Comparison of ENCODE assay signal across 12 cellular contexts in genomic region chr1:60132985-60133673, GRCh38. TPM values are rescaled to one million over a fixed set of nuclear protein-coding genes. Genes with fewer than 3 reads are reported as not detected.
DNase-seq lines count a peak whose midpoint lies in the region; ATAC-seq and TF ChIP-seq lines count a peak whose summit lies in the region.
"Had no signal": no experiment of that assay in that cellular context is flagged by ENCODE, and none has a peak within 500 bp of the region (broad histone marks: within the 10 kb centered on the region; RNA-seq: fewer than 3 reads in every experiment).

No MANE protein-coding gene starts in this region.

- H3K27ac ChIP-seq in GM23338 (ENCODE audit: low read depth), result no peak overlapping the region
- H3K27ac ChIP-seq: VCaP had no signal

- DNase-seq in GM03348 (ENCODE audit: low spot score) (peak; percentile 78), NCI-H446 treated with DMSO at 0.1 percent for 48 hours (lab: John Stamatoyannopoulos, UW) (peak; percentile 75), osteocyte (ENCODE audit: extremely low spot score, unreplicated experiment) (peak; percentile 85), GM23338 (ENCODE audit: low spot score) (no peak), anterior cingulate cortex (lab: John Stamatoyannopoulos, UW) (no peak)
- DNase-seq in stimulated activated CD4-positive, alpha-beta T cell treated with anti-CD3 and anti-CD28 coated beads, Interleukin-4, amount 100 ng/mL, for 4 hours, result no peak
- DNase-seq: activated naive CD8-positive, alpha-beta T cell treated with anti-CD3 and anti-CD28 coated beads, Interleukin-2, amount 50 U/mL, for 24 hours; NCI-H510A treated with DMSO at 0.1 percent for 48 hours had no signal

- H3K36me3 Mint-ChIP-seq in dendritic cell treated with granulocyte-macrophage colony-stimulating factor and Interleukin-4, amounts not matched to agents 40 ng/mL and 50 ng/mL, for 4 days (ENCODE audit: low read depth), result no peaks in the 10 kb centered on the region
- H3K36me3 Mint-ChIP-seq in osteocyte (ENCODE audit: unreplicated experiment) (peaks cover 14% of the 10 kb centered on the region), GM23338 (ENCODE audit: low read depth) (no peaks in the 10 kb centered on the region)

- no peaks in the 10 kb centered on the region for H3K4me1 ChIP-seq in GM23338 (ENCODE audit: insufficient read depth)

- H3K4me3 ChIP-seq in GM23338, result no peak overlapping the region

- no peaks in the 10 kb centered on the region for H3K9me2 ChIP-seq in GM23338 (ENCODE audit: insufficient read depth)

- no peaks in the 10 kb centered on the region for H3K36me3 ChIP-seq in GM23338 (ENCODE audit: insufficient read depth)

- H3K27me3 Mint-ChIP-seq in dendritic cell treated with granulocyte-macrophage colony-stimulating factor and Interleukin-4, amounts not matched to agents 40 ng/mL and 50 ng/mL, for 4 days, result no peaks in the 10 kb centered on the region
- H3K27me3 Mint-ChIP-seq in osteocyte (ENCODE audit: unreplicated experiment) (no peaks in the 10 kb centered on the region), GM23338 (ENCODE audit: insufficient read depth, low read depth, poor library complexity) (no peaks in the 10 kb centered on the region)
- H3K27me3 Mint-ChIP-seq: activated naive CD8-positive, alpha-beta T cell treated with anti-CD3 and anti-CD28 coated beads, Interleukin-2, amount 50 U/mL, for 24 hours had no signal

- TF ChIP-seq CTCF in osteocyte (IDR thresholded peaks at IDR 0.05) (peak; percentile 34), GM23338 (conservative IDR thresholded peaks at IDR 0.05; ENCODE audit: low read depth in 2 of 2) (no peak)

- H2AFZ ChIP-seq in GM23338, result no peak overlapping the region

- H3F3A ChIP-seq in GM23338 (replicated peaks; ENCODE audit: low read depth), result no peaks in the 10 kb centered on the region

- H3K27ac Mint-ChIP-seq in dendritic cell treated with granulocyte-macrophage colony-stimulating factor and Interleukin-4, amounts not matched to agents 40 ng/mL and 50 ng/mL, for 4 days, result peak overlapping the region; percentile 10
- H3K27ac Mint-ChIP-seq in osteocyte (ENCODE audit: unreplicated experiment), result peak overlapping the region; percentile 99
- no peak overlapping the region for H3K27ac Mint-ChIP-seq in GM23338
- H3K27ac Mint-ChIP-seq: activated naive CD8-positive, alpha-beta T cell treated with anti-CD3 and anti-CD28 coated beads, Interleukin-2, amount 50 U/mL, for 24 hours had no signal

- H3K27me3 ChIP-seq in GM23338 (ENCODE audit: insufficient read depth), result no peaks in the 10 kb centered on the region

- no peaks in the 10 kb centered on the region for H4K20me1 ChIP-seq in GM23338 (replicated peaks; ENCODE audit: insufficient read depth)

- intact Hi-C loops in dendritic cell treated with granulocyte-macrophage colony-stimulating factor and Interleukin-4, amounts not matched to agents 40 ng/mL and 50 ng/mL, for 4 days (cut with micrococcal nuclease), result no loop called here

- H3K4me2 ChIP-seq in GM23338, result no peak overlapping the region

- no peak overlapping the region for H3K4me3 Mint-ChIP-seq in dendritic cell treated with granulocyte-macrophage colony-stimulating factor and Interleukin-4, amounts not matched to agents 40 ng/mL and 50 ng/mL, for 4 days
- H3K4me3 Mint-ChIP-seq in osteocyte (ENCODE audit: unreplicated experiment) (peak overlapping the region; percentile 74), GM23338 (no peak overlapping the region)
- H3K4me3 Mint-ChIP-seq: activated naive CD8-positive, alpha-beta T cell treated with anti-CD3 and anti-CD28 coated beads, Interleukin-2, amount 50 U/mL, for 24 hours had no signal

- no peaks in the 10 kb centered on the region for H3K9me3 Mint-ChIP-seq in dendritic cell treated with granulocyte-macrophage colony-stimulating factor and Interleukin-4, amounts not matched to agents 40 ng/mL and 50 ng/mL, for 4 days
- H3K9me3 Mint-ChIP-seq in osteocyte (ENCODE audit: unreplicated experiment), result peaks cover 10% of the 10 kb centered on the region
- no peaks in the 10 kb centered on the region for H3K9me3 Mint-ChIP-seq in GM23338
- H3K9me3 Mint-ChIP-seq: activated naive CD8-positive, alpha-beta T cell treated with anti-CD3 and anti-CD28 coated beads, Interleukin-2, amount 50 U/mL, for 24 hours had no signal

- ATAC-seq in GM23338, result no peak
- ATAC-seq in GM21528 (IDR thresholded peaks at IDR 0.05; ENCODE audit: low FRiP score, unreplicated experiment), result no peak
- ATAC-seq: activated naive CD8-positive, alpha-beta T cell treated with anti-CD3 and anti-CD28 coated beads, Interleukin-2, amount 50 U/mL, for 24 hours had no signal

- H3K79me2 ChIP-seq in GM23338 (replicated peaks; ENCODE audit: insufficient read depth), result no peaks in the 10 kb centered on the region

- peaks cover 11% of the 10 kb centered on the region for H3K4me1 Mint-ChIP-seq in dendritic cell treated with granulocyte-macrophage colony-stimulating factor and Interleukin-4, amounts not matched to agents 40 ng/mL and 50 ng/mL, for 4 days (ENCODE audit: low read depth)
- peaks cover 94% of the 10 kb centered on the region for H3K4me1 Mint-ChIP-seq in osteocyte (ENCODE audit: unreplicated experiment)
- no peaks in the 10 kb centered on the region; the same call in 2 of the 3 replicates for H3K4me1 Mint-ChIP-seq in GM23338

TF ChIP-seq in GM23338, 12 proteins besides CTCF, POLR2A, EP300 and RAD21 (continues in another document):
- TF ChIP-seq ZNF331 (CRISPR knock-in tag; IDR thresholded peaks at IDR 0.05; ENCODE audit: low read depth) (no peak), ZNF462 (CRISPR knock-in tag; IDR thresholded peaks at IDR 0.05) (no peak), ZNF114 (CRISPR knock-in tag; IDR thresholded peaks at IDR 0.05) (no peak), EZH2 (IDR thresholded peaks at IDR 0.05; ENCODE audit: low read depth, unreplicated experiment) (no peak), JUNB (IDR thresholded peaks at IDR 0.05; ENCODE audit: unreplicated experiment) (no peak)

RNA-seq across cellular contexts. Expression of gene C1orf87, which starts 59.6 kb away (rescaled TPM):
- 0.94 and 1.0 TPM in 2 replicates for total RNA-seq in osteocyte
- 0.07 TPM in 1 of 2 replicates, not detected in the other for total RNA-seq in GM23338 (2014; rRNA removed; shearing (Covaris generic))
- polyA plus RNA-seq in GM23338 (2016; fragmentation: Nextera tagmentation; extraction: Ambion mirVana), result 0.21 TPM in 1 of 2 replicates, not detected in the other
- total RNA-seq: pulmonary artery endothelial cell had no signal

Comparison
In these comparisons a context has a peak if more than half of its experiments do, and no peak if none do; other contexts are left out.
1. DNase-seq: peak in GM03348 (single experiment), NCI-H446 treated with DMSO at 0.1 percent for 48 hours (single experiment) and osteocyte (single experiment); none in stimulated activated CD4-positive, alpha-beta T cell treated with anti-CD3 and anti-CD28 coated beads, Interleukin-4, amount 100 ng/mL, for 4 hours (0 of 2), GM23338 (single experiment) and anterior cingulate cortex (0 of 58).